Comparison of ENCODE assay signal across 8 cellular contexts in the genomic region with DNA sequence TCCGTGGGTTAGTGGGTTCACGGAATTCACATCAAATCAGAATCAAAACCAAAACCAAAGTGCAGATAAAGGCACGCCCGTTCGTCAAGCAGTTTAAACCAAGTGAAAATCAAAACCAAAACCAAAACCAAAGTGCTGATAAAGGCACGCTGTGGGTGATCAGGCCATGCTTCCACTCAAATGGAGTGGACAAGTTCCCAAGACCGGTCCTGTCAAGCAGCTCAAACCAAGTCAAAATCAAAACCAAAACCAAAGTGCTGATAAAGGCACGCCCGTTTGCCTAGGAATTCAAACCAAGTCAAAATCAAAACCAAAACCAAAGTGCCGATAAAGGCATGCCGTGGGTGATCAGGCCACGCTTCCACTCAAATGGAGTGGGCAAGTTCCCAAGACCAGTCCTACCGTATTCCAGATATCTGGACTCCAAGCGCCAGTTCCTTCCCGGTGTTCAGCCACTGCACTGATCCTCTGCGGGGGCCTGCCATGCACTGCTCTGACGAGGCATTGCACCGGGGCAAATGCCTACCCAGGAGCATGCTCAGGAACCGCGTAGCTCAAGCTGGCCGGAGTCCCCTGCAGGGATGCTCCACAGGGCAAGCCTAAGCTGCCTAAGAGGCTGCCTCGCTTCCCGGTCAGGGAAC. TPM values are rescaled to one million over a fixed set of nuclear protein-coding genes. Genes with fewer than 3 reads are reported as not detected.
DNase-seq lines count a peak whose midpoint lies in the region; ATAC-seq and TF ChIP-seq lines count a peak whose summit lies in the region.
"Not testable (repeated sequence)": the region's sequence is repeated elsewhere in the genome, so short reads cannot be mapped to it uniquely, and the experiment has no call there.

No MANE protein-coding gene starts in this region.

- 5% methylated on average over 16 of the region's 23 CpGs for WGBS in right lobe of liver (ENCODE audit: insufficient coverage, low coverage, low lambda C conversion rate, missing lambda C conversion rate)
- WGBS in spleen, 5 donors = 26 to 40% (median 26%) methylated on average over 23 of the region's 23 CpGs

- not testable (repeated sequence) for H3K4me1 ChIP-seq in right lobe of liver
- H3K4me1 ChIP-seq in spleen = peaks cover 6 to 48% (median 21%) of the 10 kb centered on the region in 6 donors

- not testable (repeated sequence) for H3K9me3 ChIP-seq in KOPT-K1 (ENCODE audit: insufficient read depth, low read length, poor library complexity, severe bottlenecking); T-helper 17 cell (ENCODE audit: control insufficient read depth, low read length, poor library complexity, severe bottlenecking); right lobe of liver; spleen

- H3K27ac ChIP-seq in KOPT-K1 (ENCODE audit: low read depth, low read length, poor library complexity, severe bottlenecking) = peak overlapping the region; percentile 97
- H3K27ac ChIP-seq in right lobe of liver = peak overlapping the region; percentile 37 to 69 (median 67)
- H3K27ac ChIP-seq in spleen = peak overlapping the region; percentile 75 to 89 (median 82)

- not testable (repeated sequence) for H3K27me3 Mint-ChIP-seq in T-helper 17 cell; activated T-cell treated with anti-CD3 and anti-CD28 coated beads, Interleukin-2, amount 50 U/mL, for 24 hours; stimulated activated naive CD8-positive, alpha-beta T cell treated with anti-CD3 and anti-CD28 coated beads, Interleukin-15, amount 100 ng/mL, for 72 hours

- ATAC-seq in T-helper 17 cell = peak; percentile 81
- peak; percentile 79 to 86 (median 84) for ATAC-seq in right lobe of liver
- peak; percentile 87 for ATAC-seq in stimulated activated naive CD8-positive, alpha-beta T cell treated with anti-CD3 and anti-CD28 coated beads, Interleukin-15, amount 100 ng/mL, for 72 hours

- not testable (repeated sequence) for TF ChIP-seq CTCF in right lobe of liver (IDR thresholded peaks at IDR 0.05); spleen (IDR thresholded peaks at IDR 0.05 in 8 of 11, conservative IDR thresholded peaks at IDR 0.05 in 3 of 11)

- H3K9me3 Mint-ChIP-seq in activated T-cell treated with anti-CD3 and anti-CD28 coated beads, Interleukin-2, amount 50 U/mL, for 24 hours; stimulated activated naive CD8-positive, alpha-beta T cell treated with anti-CD3 and anti-CD28 coated beads, Interleukin-15, amount 100 ng/mL, for 72 hours: not testable (repeated sequence)

- not testable (repeated sequence) for H3K4me1 Mint-ChIP-seq in T-helper 17 cell
- H3K4me1 Mint-ChIP-seq in activated T-cell treated with anti-CD3 and anti-CD28 coated beads, Interleukin-2, amount 50 U/mL, for 24 hours (ENCODE audit: low read depth) = peaks cover 18% of the 10 kb centered on the region
- peaks cover 37% of the 10 kb centered on the region for H3K4me1 Mint-ChIP-seq in stimulated activated naive CD8-positive, alpha-beta T cell treated with anti-CD3 and anti-CD28 coated beads, Interleukin-15, amount 100 ng/mL, for 72 hours

- intact Hi-C loops in right lobe of liver (cut with DNase I); spleen (cut with DNase I; ENCODE audit: low total_unique reads): not testable (repeated sequence)

- H3K4me3 Mint-ChIP-seq in T-helper 17 cell = peak overlapping the region; percentile 87
- peak overlapping the region; percentile 83 for H3K4me3 Mint-ChIP-seq in activated T-cell treated with anti-CD3 and anti-CD28 coated beads, Interleukin-2, amount 50 U/mL, for 24 hours
- H3K4me3 Mint-ChIP-seq in stimulated activated naive CD8-positive, alpha-beta T cell treated with anti-CD3 and anti-CD28 coated beads, Interleukin-15, amount 100 ng/mL, for 72 hours = peak overlapping the region; percentile 82 to 84

- peak overlapping the region; percentile 40 to 76 (median 69) for H3K4me3 ChIP-seq in right lobe of liver
- H3K4me3 ChIP-seq in spleen = peak overlapping the region; percentile 48 to 67 (median 58)

- DNase-seq in DMS53 (lab: John Stamatoyannopoulos, UW) (peak; percentile 44), T-helper 17 cell (peak in 2 of 3 donors; percentile 18 to 23), right lobe of liver (peak; percentile 64 to 74 (median 71)), spleen (peak; percentile 85)
- peak; percentile 74 for DNase-seq in activated T-cell treated with anti-CD3 and anti-CD28 coated beads, Interleukin-2, amount 50 U/mL, for 24 hours
- DNase-seq in effector CD4-positive, alpha-beta T cell = peak; percentile 21
- peak; percentile 41 to 69 for DNase-seq in stimulated activated naive CD8-positive, alpha-beta T cell treated with anti-CD3 and anti-CD28 coated beads, Interleukin-15, amount 100 ng/mL, for 72 hours

- not testable (repeated sequence) for H3K36me3 Mint-ChIP-seq in T-helper 17 cell (ENCODE audit: low read depth); activated T-cell treated with anti-CD3 and anti-CD28 coated beads, Interleukin-2, amount 50 U/mL, for 24 hours (ENCODE audit: low read depth)

- H3K36me3 ChIP-seq in KOPT-K1 (ENCODE audit: insufficient read depth, low read length); right lobe of liver; spleen: not testable (repeated sequence)

- H3K27me3 ChIP-seq in right lobe of liver; spleen (replicated peaks in 1 of 7): not testable (repeated sequence)

- H3K27ac Mint-ChIP-seq in T-helper 17 cell = peak overlapping the region; percentile 87
- H3K27ac Mint-ChIP-seq in activated T-cell treated with anti-CD3 and anti-CD28 coated beads, Interleukin-2, amount 50 U/mL, for 24 hours = peak overlapping the region; percentile 99
- H3K27ac Mint-ChIP-seq in stimulated activated naive CD8-positive, alpha-beta T cell treated with anti-CD3 and anti-CD28 coated beads, Interleukin-15, amount 100 ng/mL, for 72 hours = peak overlapping the region; percentile 95 to 97

- not testable (repeated sequence) for TF ChIP-seq POLR2A in right lobe of liver (IDR thresholded peaks at IDR 0.05); spleen (IDR thresholded peaks at IDR 0.05)

RNA-seq across cellular contexts. Expression of gene RFPL1, which starts 23.3 kb away (rescaled TPM):
- total RNA-seq in T-helper 17 cell = not detected
- under 1 TPM in 2 of 6 experiments, not detected in 4; 0.35 to 0.37 TPM for total RNA-seq in right lobe of liver
- 1 to 10 TPM in 2 of 7 donors, not detected in 5; 1.1 to 1.4 TPM for total RNA-seq in spleen
- under 1 TPM; 0.03 to 0.11 (median 0.06) TPM for polyA plus RNA-seq in spleen

RNA-seq across cellular contexts. Expression of gene AP1B1, which starts 26.7 kb away (rescaled TPM):
- total RNA-seq in T-helper 17 cell (10 to 100 TPM; 41.2 to 42.8 TPM), right lobe of liver (10 to 100 TPM; 35.7 to 63.2 (median 44.4) TPM), spleen (100 to 1,000 TPM in 6 of 7 donors, 10 to 100 TPM in 1; 92.6 to 150 (median 130) TPM)
- polyA plus RNA-seq in spleen = 10 to 100 TPM; 43.3 to 69.6 (median 56.0) TPM

Comparison
In these comparisons a context has a peak if more than half of its experiments do, and no peak if none do; other contexts are left out.
1. Peak in every context shown above with its lines: DNase-seq, ATAC-seq, H3K4me3 ChIP-seq and H3K27ac ChIP-seq.
2. DNase-seq: peak in every context shown above with its lines; median percentile 85 in spleen; 74 in activated T-cell treated with anti-CD3 and anti-CD28 coated beads, Interleukin-2, amount 50 U/mL, for 24 hours; 71 in right lobe of liver; 55 in stimulated activated naive CD8-positive, alpha-beta T cell treated with anti-CD3 and anti-CD28 coated beads, Interleukin-15, amount 100 ng/mL, for 72 hours; 44 in DMS53; 21 in effector CD4-positive, alpha-beta T cell; 20 in T-helper 17 cell.